1 cellular context compared by ENCODE assay signal in the genomic region with DNA sequence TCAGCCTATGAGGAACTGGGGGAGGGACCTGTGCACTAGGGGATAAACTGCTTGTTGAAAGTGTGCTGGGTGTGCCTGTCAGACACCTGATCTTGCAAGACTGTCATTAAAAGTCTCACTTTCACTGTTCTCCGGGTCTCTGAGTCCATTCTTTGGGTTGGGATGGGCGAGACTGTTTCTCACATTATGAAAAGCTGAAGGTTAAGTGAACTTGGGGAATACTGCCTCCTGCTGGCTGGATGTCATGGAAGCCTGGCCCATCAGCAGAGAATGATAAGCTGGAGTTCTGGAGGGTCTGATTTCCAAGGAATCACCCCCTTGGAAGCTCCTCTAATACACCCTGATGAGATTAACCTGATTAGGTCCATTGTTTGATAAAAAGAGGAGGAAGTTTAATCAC.
TF ChIP-seq lines count a peak whose summit lies in the region.

No MANE protein-coding gene starts in this region.

TF ChIP-seq in HEK293, 187 proteins besides CTCF, POLR2A, EP300 and RAD21:
- TF ChIP-seq ZNF664 (tag by site-specific recombination; IDR thresholded peaks at IDR 0.05) (no peak), ZNF654 (tag by site-specific recombination; IDR thresholded peaks at IDR 0.05; ENCODE audit: low read depth) (0 out of 2 replicates have a peak, but pooled peaks have one; percentile 13)
